In genomic region chr16:89333401-89334001, GRCh38 we compare ENCODE assay signal across 8 cellular contexts.
DNase-seq lines count a peak whose midpoint lies in the region; ATAC-seq, FAIRE-seq and TF ChIP-seq lines count a peak whose summit lies in the region.
"Not testable (repeated sequence)": the region's sequence is repeated elsewhere in the genome, so short reads cannot be mapped to it uniquely, and the experiment has no call there.

No MANE protein-coding gene starts in this region.

- peak; percentile 30 to 85 (median 62) for TF ChIP-seq CTCF in Peyer's patch (IDR thresholded peaks at IDR 0.05)
- TF ChIP-seq CTCF in endodermal cell (conservative IDR thresholded peaks at IDR 0.05), result peak; percentile 23
- TF ChIP-seq CTCF in pancreas (IDR thresholded peaks at IDR 0.05), result peak in 3 of 4 donors; percentile 25 to 30 (median 29)
- TF ChIP-seq CTCF in upper lobe of right lung (IDR thresholded peaks at IDR 0.05), result peak; percentile 63

- DNase-seq in ELR (ENCODE audit: low read depth) (peak; percentile 84), Peyer's patch (peak in 1 of 3 donors; percentile 43), islet precursor cell (peak; percentile 66), pancreas (peak in 3 of 6 donors; percentile 20 to 47 (median 20)), upper lobe of right lung (peak; percentile 52)
- DNase-seq in activated naive CD4-positive, alpha-beta T cell treated with anti-CD3 and anti-CD28 coated beads for 36 hours, result peak; percentile 59
- DNase-seq in endodermal cell, result not testable (repeated sequence)

- H3K27ac Mint-ChIP-seq in activated naive CD4-positive, alpha-beta T cell treated with anti-CD3 and anti-CD28 coated beads for 36 hours, result peak overlapping the region; percentile 31
- H3K27ac Mint-ChIP-seq in endodermal cell, result peak overlapping the region; percentile 76

- H3K36me3 ChIP-seq in Peyer's patch; endodermal cell (ENCODE audit: control insufficient read depth, insufficient read depth, low read length); pancreas; upper lobe of right lung: not testable (repeated sequence)

- ATAC-seq in pancreas, result peak; percentile 85 to 90 (median 86)
- peak; percentile 84 for ATAC-seq in upper lobe of right lung

- H3K27ac ChIP-seq in Peyer's patch (peak overlapping the region in 2 of 4 donors; percentile 29 to 49), endodermal cell (ENCODE audit: low read depth, low read length) (peak overlapping the region; percentile 76), pancreas (peak overlapping the region in 2 of 4 donors; percentile 5 to 36)
- H3K27ac ChIP-seq in upper lobe of right lung, result not testable (repeated sequence)

- not testable (repeated sequence) for FAIRE-seq in pancreas (lab: Jason Lieb, UNC)

- intact Hi-C loops in activated naive CD4-positive, alpha-beta T cell treated with anti-CD3 and anti-CD28 coated beads for 36 hours (cut with micrococcal nuclease), result loop anchor here (2.0 to 5.0 kb wide), 2 partner anchors 69 to 223 kb away; no protein-coding TSS in a partner anchor
- intact Hi-C loops in pancreas (cut with DNase I) (loop anchor here in 1 of 3 donors (10.0 kb wide), 1 partner anchor 171 kb away; the partner anchor contains the start of gene SPG7), upper lobe of right lung (cut with DNase I) (loop anchor here (10.0 kb wide), 1 partner anchor 151 kb away; no protein-coding TSS in a partner anchor)

- H3K4me3 ChIP-seq in Peyer's patch; endodermal cell (ENCODE audit: low read length); pancreas; upper lobe of right lung: not testable (repeated sequence)

- not testable (repeated sequence) for H3K9me3 ChIP-seq in Peyer's patch; endodermal cell (ENCODE audit: control insufficient read depth, low read length); pancreas; upper lobe of right lung

- not testable (repeated sequence) for H3K4me3 Mint-ChIP-seq in activated naive CD4-positive, alpha-beta T cell treated with anti-CD3 and anti-CD28 coated beads for 36 hours; endodermal cell

- peak; percentile 74 for TF ChIP-seq RAD21 in Ishikawa (IDR thresholded peaks at IDR 0.05; ENCODE audit: low read depth)

- H3K27me3 ChIP-seq in Peyer's patch; endodermal cell (ENCODE audit: control insufficient read depth, insufficient read depth, low read length, poor library complexity, severe bottlenecking); pancreas; upper lobe of right lung: not testable (repeated sequence)

- peaks cover 78% of the 10 kb centered on the region for H3K4me1 Mint-ChIP-seq in activated naive CD4-positive, alpha-beta T cell treated with anti-CD3 and anti-CD28 coated beads for 36 hours (ENCODE audit: low read depth)
- peaks cover 38% of the 10 kb centered on the region for H3K4me1 Mint-ChIP-seq in endodermal cell

- 82 to 88% methylated on average over 8 to 10 of the region's 13 CpGs for WGBS in endodermal cell (ENCODE audit: insufficient coverage in 1 of 2, insufficient read length in 1 of 2), 2 experiments
- 34 to 41% methylated on average over 10 to 12 of the region's 13 CpGs for WGBS in pancreas, 2 donors

- CTCF ChIA-PET in activated naive CD4-positive, alpha-beta T cell treated with anti-CD3 and anti-CD28 coated beads for 36 hours (lab: Charles Lee), result interaction anchor here (0.7 to 1.2 kb wide), 3 partner anchors 11 to 61 kb away, joined by 3 to 4 read pairs (median 4); no protein-coding TSS in a partner anchor

- H3K9ac ChIP-seq in endodermal cell (ENCODE audit: extremely low read depth, low read length, poor library complexity, severe bottlenecking), result not testable (repeated sequence)

- not testable (repeated sequence) for H3K27me3 Mint-ChIP-seq in activated naive CD4-positive, alpha-beta T cell treated with anti-CD3 and anti-CD28 coated beads for 36 hours (ENCODE audit: low read depth); endodermal cell (ENCODE audit: insufficient read depth)

- not testable (repeated sequence) for H3K9me3 Mint-ChIP-seq in activated naive CD4-positive, alpha-beta T cell treated with anti-CD3 and anti-CD28 coated beads for 36 hours; endodermal cell

- not testable (repeated sequence) for H3K36me3 Mint-ChIP-seq in activated naive CD4-positive, alpha-beta T cell treated with anti-CD3 and anti-CD28 coated beads for 36 hours (ENCODE audit: low read depth); endodermal cell (ENCODE audit: low read depth)

- H3K4me1 ChIP-seq in Peyer's patch (peaks cover 3 to 37% (median 16%) of the 10 kb centered on the region in 4 donors), endodermal cell (ENCODE audit: control insufficient read depth, insufficient read depth, low read length) (peaks cover 16% of the 10 kb centered on the region), pancreas (peaks cover 5 to 19% (median 8%) of the 10 kb centered on the region in 3 donors), upper lobe of right lung (peaks cover 66% of the 10 kb centered on the region)

- TF ChIP-seq EP300 in Ishikawa (IDR thresholded peaks at IDR 0.05; ENCODE audit: borderline replicate concordance), result not testable (repeated sequence)

- TF ChIP-seq POLR2A in Peyer's patch (IDR thresholded peaks at IDR 0.05), result not testable (repeated sequence)

TF ChIP-seq in Ishikawa, 13 proteins besides CTCF, POLR2A, EP300 and RAD21:
- TF ChIP-seq EGR1 (IDR thresholded peaks at IDR 0.05), result peak; percentile 28; the same call in 1 of the 2 replicates
